ENCODE assay signal across 10 cellular contexts in genomic region chr7:157309990-157310668, GRCh38. TPM values are rescaled to one million over a fixed set of nuclear protein-coding genes. Genes with fewer than 3 reads are reported as not detected.
DNase-seq lines count a peak whose midpoint lies in the region; ATAC-seq and TF ChIP-seq lines count a peak whose summit lies in the region.
"Had no signal": no experiment of that assay in that cellular context is flagged by ENCODE, and none has a peak within 500 bp of the region (broad histone marks: within the 10 kb centered on the region; RNA-seq: fewer than 3 reads in every experiment).

No MANE protein-coding gene starts in this region.

- BruUV-seq in Calu3 (replicated peaks; lab: Mats Ljungman, UMichigan): no TSS peak

- H4K91ac ChIP-seq in mesenchymal stem cell (ENCODE audit: low read length): no peak overlapping the region

- H3K23ac ChIP-seq in mesenchymal stem cell (ENCODE audit: low read length in 2 of 2): no peak overlapping the region

- H3K4me1 ChIP-seq in mesenchymal stem cell (ENCODE audit: control insufficient read depth, insufficient read depth, low read depth, low read length): peaks cover 21% of the 10 kb centered on the region
- no peaks in the 10 kb centered on the region for H3K4me1 ChIP-seq in BE2C

- H3K4me3 ChIP-seq in mesenchymal stem cell (ENCODE audit: insufficient read depth in 1 of 2, low read depth in 1 of 2, low read length in 2 of 2) (peak overlapping the region in 1 of 2 experiments; percentile 54), BE2C (ENCODE audit: low read depth, low read length) (no peak overlapping the region)

- H3K4me3 Mint-ChIP-seq in Calu3 (ENCODE audit: low read depth, unreplicated experiment) (peak overlapping the region; percentile 26), chondrocyte (ENCODE audit: unreplicated experiment) (peak overlapping the region; percentile 46)

- DNase-seq in Calu3 (peak; percentile 66), NCI-H2107 treated with DMSO at 0.1 percent for 48 hours (lab: John Stamatoyannopoulos, UW; ENCODE audit: unreplicated experiment) (peak; percentile 30), chondrocyte (ENCODE audit: low spot score) (no peak), mesenchymal stem cell (peak; percentile 89), BE2C (no peak), NCI-H1930 (lab: John Stamatoyannopoulos, UW) (no peak), NCI-H345 (lab: John Stamatoyannopoulos, UW) (no peak)
- DNase-seq: NCI-H446; stimulated activated CD4-positive, alpha-beta T cell treated with anti-CD3 and anti-CD28 coated beads, Interleukin-2, amount 100 ng/mL, for 24 hours had no signal

- H3K4ac ChIP-seq in mesenchymal stem cell (ENCODE audit: low read depth in 1 of 2, low read length in 2 of 2): no peak overlapping the region

- intact Hi-C loops in Calu3 (cut with micrococcal nuclease; ENCODE audit: unreplicated experiment): loop anchor here (2.0 kb wide), 1 partner anchor 31 kb away; no protein-coding TSS in a partner anchor

- H2BK120ac ChIP-seq in mesenchymal stem cell (ENCODE audit: low read depth, low read length): peak overlapping the region; percentile 12

- no peaks in the 10 kb centered on the region for H3K79me1 ChIP-seq in mesenchymal stem cell (replicated peaks; ENCODE audit: low read length, poor library complexity, severe bottlenecking)

- no peak overlapping the region for H2AFZ ChIP-seq in mesenchymal stem cell (ENCODE audit: low read depth, low read length)

- 6% methylated on average over 10 of the region's 10 CpGs for WGBS in mesenchymal stem cell

- H3K27ac Mint-ChIP-seq in Calu3 (ENCODE audit: unreplicated experiment) (peak overlapping the region; percentile 97), chondrocyte (ENCODE audit: unreplicated experiment) (peak overlapping the region; percentile 97)

- H3K36me3 Mint-ChIP-seq in Calu3 (ENCODE audit: insufficient read depth, unreplicated experiment) (peaks cover 13% of the 10 kb centered on the region), chondrocyte (ENCODE audit: low read depth) (no peaks in the 10 kb centered on the region)

- H2AK5ac ChIP-seq in mesenchymal stem cell (ENCODE audit: low read length, severe bottlenecking): peak overlapping the region; percentile 96

- H3K4me1 Mint-ChIP-seq in Calu3 (ENCODE audit: low read depth, unreplicated experiment) (peaks cover 28% of the 10 kb centered on the region), chondrocyte (ENCODE audit: low read depth) (peaks cover 24% of the 10 kb centered on the region)

- H3K36me3 ChIP-seq in mesenchymal stem cell (ENCODE audit: control insufficient read depth in 1 of 2, insufficient read depth in 2 of 2, low read depth in 1 of 2, low read length in 2 of 2) (no peaks in the 10 kb centered on the region), BE2C (no peaks in the 10 kb centered on the region)

- H3K9me3 Mint-ChIP-seq in Calu3 (ENCODE audit: low read depth, unreplicated experiment): no peaks in the 10 kb centered on the region
- no peaks in the 10 kb centered on the region for H3K9me3 Mint-ChIP-seq in chondrocyte (ENCODE audit: low read depth)

- H2BK12ac ChIP-seq in mesenchymal stem cell (ENCODE audit: low read length in 2 of 2): peak overlapping the region; percentile 75 to 78

- H3K9ac ChIP-seq in mesenchymal stem cell (ENCODE audit: low read length): peak overlapping the region; percentile 55

- TF ChIP-seq CTCF in Calu3 (IDR thresholded peaks at IDR 0.05; ENCODE audit: unreplicated experiment): no peak
- TF ChIP-seq CTCF in chondrocyte (IDR thresholded peaks at IDR 0.05): no peak
- TF ChIP-seq CTCF in BE2C (IDR thresholded peaks at IDR 0.05; ENCODE audit: low read depth, low read length): no peak

- peak overlapping the region; percentile 43 for H3K4me2 ChIP-seq in mesenchymal stem cell (ENCODE audit: low read length, poor library complexity, severe bottlenecking)

- CTCF ChIA-PET in Calu3 (lab: Charles Lee): interaction anchor here (0.6 to 1.0 kb wide), 2 partner anchors 28 to 154 kb away, joined by 3 to 5 read pairs; no protein-coding TSS in a partner anchor

- H3K27me3 ChIP-seq in mesenchymal stem cell (ENCODE audit: control insufficient read depth in 1 of 2, insufficient read depth in 1 of 2, low read length in 2 of 2) (no peaks in the 10 kb centered on the region), BE2C (no peaks in the 10 kb centered on the region)

- no peaks in the 10 kb centered on the region for H3K9me3 ChIP-seq in mesenchymal stem cell (ENCODE audit: control insufficient read depth, low read length)
- no peaks in the 10 kb centered on the region for H3K9me3 ChIP-seq in BE2C

- peak overlapping the region; percentile 19 for H4K8ac ChIP-seq in mesenchymal stem cell (ENCODE audit: low read length)

- no peak overlapping the region for H3K14ac ChIP-seq in mesenchymal stem cell (ENCODE audit: low read length in 2 of 2)

- H3K18ac ChIP-seq in mesenchymal stem cell (ENCODE audit: low read depth in 1 of 2, low read length in 2 of 2): peak overlapping the region in 1 of 2 experiments; percentile 93

- H2BK5ac ChIP-seq in mesenchymal stem cell (ENCODE audit: low read depth, low read length, poor library complexity, severe bottlenecking): peak overlapping the region; percentile 99

- H3K27ac ChIP-seq in mesenchymal stem cell (ENCODE audit: low read length, poor library complexity, severe bottlenecking): peak overlapping the region; percentile 100

- ATAC-seq in HG03108 (IDR thresholded peaks at IDR 0.05; ENCODE audit: unreplicated experiment): no peak

- no peaks in the 10 kb centered on the region for H3K27me3 Mint-ChIP-seq in Calu3 (ENCODE audit: unreplicated experiment)
- no peaks in the 10 kb centered on the region for H3K27me3 Mint-ChIP-seq in chondrocyte (ENCODE audit: low read depth)

- H2BK15ac ChIP-seq in mesenchymal stem cell (ENCODE audit: low read depth, poor library complexity, severe bottlenecking): no peak overlapping the region

RNA-seq across cellular contexts. Expression of gene DNAJB6, which starts 26.7 kb away (rescaled TPM):
- total RNA-seq in Calu3 (2022): 118 and 137 TPM in 2 replicates
- 98.2 to 112 TPM (median 108 TPM) in 3 replicates for total RNA-seq in chondrocyte
- polyA plus RNA-seq in mesenchymal stem cell (2013, experiment 1 of 2): 177 TPM
- 148 TPM for polyA plus RNA-seq in mesenchymal stem cell (2013, experiment 2 of 2)
- 178 TPM for polyA plus RNA-seq in BE2C (2012; ENCODE audit: insufficient read depth, insufficient read length, low read depth)

Comparison
In these comparisons a context has a peak if more than half of its experiments do, and no peak if none do; other contexts are left out.
1. DNase-seq: peak in Calu3 (single experiment), NCI-H2107 treated with DMSO at 0.1 percent for 48 hours (single experiment) and mesenchymal stem cell (single experiment); none in chondrocyte (single experiment), BE2C (single experiment), NCI-H1930 (0 of 2) and NCI-H345 (single experiment).